In genomic region chr17:46150216-46150963, GRCh38 we compare ENCODE assay signal across 1 cellular context.
TF ChIP-seq lines count a peak whose summit lies in the region.

No MANE protein-coding gene starts in this region.

TF ChIP-seq in GM12878, 131 proteins besides CTCF, POLR2A, EP300 and RAD21 (continued from another document):
- TF ChIP-seq E4F1 (IDR thresholded peaks at IDR 0.05; ENCODE audit: borderline replicate concordance, partially characterized antibody): no peak
- no peak for TF ChIP-seq RAD51 (IDR thresholded peaks at IDR 0.05)
- TF ChIP-seq KDM1A (IDR thresholded peaks at IDR 0.05; ENCODE audit: borderline replicate concordance): no peak
- no peak for TF ChIP-seq MLLT1 (IDR thresholded peaks at IDR 0.05)
- TF ChIP-seq ZZZ3 (IDR thresholded peaks at IDR 0.05; ENCODE audit: control insufficient read depth, insufficient read length, low read depth): no peak
- no peak for TF ChIP-seq STAT3 (IDR thresholded peaks at IDR 0.05; ENCODE audit: low read depth, low read length)
- TF ChIP-seq WRNIP1 (IDR thresholded peaks at IDR 0.05; ENCODE audit: borderline replicate concordance, low read depth, low read length): no peak
- no peak for TF ChIP-seq SMARCA5 (IDR thresholded peaks at IDR 0.05)
- TF ChIP-seq SREBF1 (IDR thresholded peaks at IDR 0.05; ENCODE audit: low read length): no peak
- no peak for TF ChIP-seq ZNF687 (IDR thresholded peaks at IDR 0.05)
- no peak for TF ChIP-seq PKNOX1 (IDR thresholded peaks at IDR 0.05)
- no peak for TF ChIP-seq PBX3 (IDR thresholded peaks at IDR 0.05; ENCODE audit: insufficient replicate concordance, low read depth, low read length)
- no peak for TF ChIP-seq SUZ12 (IDR thresholded peaks at IDR 0.05; ENCODE audit: unreplicated experiment)
